In genomic region chr11:36361901-36362391, GRCh38 we compare ENCODE assay signal across 8 cellular contexts.
DNase-seq lines count a peak whose midpoint lies in the region; ATAC-seq and TF ChIP-seq lines count a peak whose summit lies in the region.

No MANE protein-coding gene starts in this region.

- no peak overlapping the region for H3K9ac ChIP-seq in HUES64 (ENCODE audit: low read depth, low read length)

- ATAC-seq in HG03432 (IDR thresholded peaks at IDR 0.05; ENCODE audit: unreplicated experiment) = no peak

- no peak overlapping the region for H3K27ac Mint-ChIP-seq in immature natural killer cell

- H3K27ac ChIP-seq in HUES64 (ENCODE audit: low read depth, low read length) (no peak overlapping the region), coronary artery (no peak overlapping the region), A673 (ENCODE audit: low read depth, low read length, poor library complexity, severe bottlenecking) (no peak overlapping the region)

- H3K27me3 ChIP-seq in BJ (ENCODE audit: control insufficient read depth, insufficient read depth, low read length) = no peaks in the 10 kb centered on the region
- H3K27me3 ChIP-seq in HUES64 (ENCODE audit: insufficient read depth, low read length) = peaks cover 5% of the 10 kb centered on the region; the same call in 1 of the 2 replicates
- H3K27me3 ChIP-seq in BE2C = no peaks in the 10 kb centered on the region
- no peaks in the 10 kb centered on the region for H3K27me3 ChIP-seq in A673 (replicated peaks; ENCODE audit: insufficient read depth, low read depth, low read length, poor library complexity)

- WGBS in HUES64 = 5% methylated on average over 10 of the region's 11 CpGs

- H3K4me1 ChIP-seq in HUES64 (ENCODE audit: insufficient read depth, low read length) = peaks cover 32% of the 10 kb centered on the region
- H3K4me1 ChIP-seq in BE2C = no peaks in the 10 kb centered on the region
- peaks cover 33% of the 10 kb centered on the region for H3K4me1 ChIP-seq in A673 (ENCODE audit: insufficient read depth, low read length, poor library complexity, severe bottlenecking)

- TF ChIP-seq CTCF in BJ (IDR thresholded peaks at IDR 0.05; ENCODE audit: insufficient read depth, low read depth, low read length) (no peak), coronary artery (IDR thresholded peaks at IDR 0.05) (no peak), BE2C (IDR thresholded peaks at IDR 0.05; ENCODE audit: low read depth, low read length) (no peak), A673 (conservative IDR thresholded peaks at IDR 0.05; ENCODE audit: low read depth, low read length) (no peak)

- POLR2A ChIA-PET in BJ (lab: Charles Lee) (no interaction called here), A673 (lab: Charles Lee; ENCODE audit: low non-redundant PET) (no interaction called here)

- DNase-seq in BJ (ENCODE audit: low read depth) (peak; percentile 92), coronary artery (ENCODE audit: low spot score) (no peak), myocyte (ENCODE audit: low read depth) (peak; percentile 92), BE2C (no peak), A673 (ENCODE audit: low spot score) (no peak), immature natural killer cell (no peak)

- H3K27me3 Mint-ChIP-seq in immature natural killer cell (ENCODE audit: low read depth in 3 of 3) = peaks cover 0 to 6% (median 3%) of the 10 kb centered on the region in 3 donors

- H3K4me3 ChIP-seq in BJ (ENCODE audit: low read depth, low read length) = peak overlapping the region; percentile 13
- peak overlapping the region; percentile 22 for H3K4me3 ChIP-seq in HUES64 (ENCODE audit: low read length)
- H3K4me3 ChIP-seq in coronary artery = peak overlapping the region; percentile 31
- no peak overlapping the region for H3K4me3 ChIP-seq in BE2C (ENCODE audit: low read depth, low read length)
- H3K4me3 ChIP-seq in A673 (ENCODE audit: low read depth, low read length, poor library complexity, severe bottlenecking) = no peak overlapping the region

- H3K9me3 Mint-ChIP-seq in immature natural killer cell = no peaks in the 10 kb centered on the region

- H3K36me3 ChIP-seq in BJ (ENCODE audit: control insufficient read depth, insufficient read depth, low read length) (no peaks in the 10 kb centered on the region), HUES64 (ENCODE audit: insufficient read depth, low read length) (no peaks in the 10 kb centered on the region), BE2C (no peaks in the 10 kb centered on the region), A673 (ENCODE audit: insufficient read depth, low read length, poor library complexity, severe bottlenecking) (no peaks in the 10 kb centered on the region)

- peaks cover 48 to 49% of the 10 kb centered on the region in 2 donors for H3K4me1 Mint-ChIP-seq in immature natural killer cell

- peak overlapping the region in 2 of 5 donors; percentile 21 to 39 for H3K4me3 Mint-ChIP-seq in immature natural killer cell

- BruUV-seq in A673 (replicated peaks; lab: Mats Ljungman, UMichigan) = no TSS peak

- no peaks in the 10 kb centered on the region for H3K36me3 Mint-ChIP-seq in immature natural killer cell

- CTCF ChIA-PET in BJ (lab: Yijun Ruan, JAX) (no interaction called here), A673 (lab: Charles Lee) (no interaction called here)

- H3K9me3 ChIP-seq in HUES64 (ENCODE audit: insufficient read depth, low read depth, low read length) (no peaks in the 10 kb centered on the region), BE2C (no peaks in the 10 kb centered on the region), A673 (ENCODE audit: low read depth, low read length, poor library complexity, severe bottlenecking) (no peaks in the 10 kb centered on the region)

- intact Hi-C loops in A673 (cut with micrococcal nuclease; ENCODE audit: unreplicated experiment) = no loop called here

Comparison
In these comparisons a context has a peak if more than half of its experiments do, and no peak if none do; other contexts are left out.
1. DNase-seq: peak in BJ (single experiment) and myocyte (single experiment); none in coronary artery (single experiment), BE2C (single experiment), A673 (single experiment) and immature natural killer cell (0 of 3).
2. H3K4me3 ChIP-seq: peak in BJ (single experiment), HUES64 (single experiment) and coronary artery (single experiment); none in BE2C (single experiment) and A673 (single experiment).